ENCODE assay signal across 25 cellular contexts in the genomic region with DNA sequence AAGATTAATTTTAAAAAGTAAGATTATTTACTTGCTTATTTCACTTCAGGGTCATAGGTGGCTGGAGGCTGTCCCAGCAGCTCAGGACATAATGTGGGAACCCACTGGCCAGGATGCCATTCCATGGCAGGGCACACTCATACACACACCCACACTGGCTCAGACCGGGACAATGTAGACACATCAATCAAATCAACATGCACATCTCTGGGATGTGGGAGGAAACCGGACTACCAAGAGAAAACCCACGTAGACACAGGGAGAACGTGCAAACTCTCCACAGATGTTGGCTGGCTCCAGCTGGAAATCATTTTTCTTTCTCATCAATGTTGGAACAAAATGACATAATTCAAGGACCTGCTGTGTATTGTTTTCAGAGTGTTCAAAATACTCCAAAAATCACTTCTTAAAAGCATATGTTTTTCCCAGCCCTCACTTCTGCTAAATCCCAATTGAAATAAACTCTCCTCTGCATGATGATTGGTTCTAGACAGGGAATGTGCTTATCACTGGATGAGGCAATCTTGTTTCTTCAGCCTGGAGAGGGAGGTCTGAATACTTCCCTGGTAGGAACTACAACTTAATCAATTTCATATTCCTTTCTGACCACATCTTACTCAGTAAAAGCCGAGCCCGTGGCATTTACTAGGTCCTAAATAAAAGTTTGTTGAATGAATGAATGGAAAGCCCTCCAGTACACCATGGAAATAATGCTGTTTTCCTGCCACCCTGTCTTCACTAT. TPM values are rescaled to one million over a fixed set of nuclear protein-coding genes. Genes with fewer than 3 reads are reported as not detected.
A peak's percentile ranks its signal among the peaks of the same experiment; 100 is the strongest.
DNase-seq lines count a peak whose midpoint lies in the region; ATAC-seq, FAIRE-seq and TF ChIP-seq lines count a peak whose summit lies in the region.
"Had no signal": no experiment of that assay in that cellular context is flagged by ENCODE, and none has a peak within 500 bp of the region (broad histone marks: within the 10 kb centered on the region; RNA-seq: fewer than 3 reads in every experiment).

No MANE protein-coding gene starts in this region.

- H3K27ac ChIP-seq in body of pancreas, result no peak overlapping the region
- no peak overlapping the region for H3K27ac ChIP-seq in small intestine (ENCODE audit: low read depth in 1 of 2, low read length in 1 of 2)

- H3K4me3 ChIP-seq in AG09309 (ENCODE audit: control insufficient read depth, low read depth, low read length) (no peak overlapping the region), body of pancreas (no peak overlapping the region), small intestine (ENCODE audit: low read depth in 1 of 2, low read length in 2 of 2) (no peak overlapping the region)
- H3K4me3 ChIP-seq: skin epidermis had no signal

- ATAC-seq in body of pancreas (peak; percentile 30), GM21576 (IDR thresholded peaks at IDR 0.05; ENCODE audit: unreplicated experiment) (no peak)
- ATAC-seq: naive thymus-derived CD8-positive, alpha-beta T cell had no signal

- H3K36me3 ChIP-seq in body of pancreas (replicated peaks in 1 of 2; ENCODE audit: insufficient read depth in 1 of 2, low read depth in 2 of 2) (no peaks in the 10 kb centered on the region), small intestine (ENCODE audit: control insufficient read depth in 2 of 2, insufficient read depth in 2 of 2, low read length in 2 of 2) (no peaks in the 10 kb centered on the region)

- H3K4me1 ChIP-seq in body of pancreas, result no peaks in the 10 kb centered on the region
- H3K4me1 ChIP-seq in small intestine (ENCODE audit: control insufficient read depth in 2 of 2, insufficient read depth in 1 of 2, low read depth in 1 of 2, low read length in 1 of 2), result no peaks in the 10 kb centered on the region

- no peak for TF ChIP-seq POLR2A in body of pancreas (IDR thresholded peaks at IDR 0.05)

- H3K9me3 ChIP-seq in body of pancreas (no peaks in the 10 kb centered on the region), small intestine (ENCODE audit: control insufficient read depth, low read depth) (no peaks in the 10 kb centered on the region)

- WGBS in body of pancreas, 2 donors, result 51 to 60% methylated on average over 6 of the region's 6 CpGs
- WGBS in small intestine, 3 donors, result 73 to 91% (median 78%) methylated on average over 6 of the region's 6 CpGs

- intact Hi-C loops in body of pancreas (cut with DNase I), result no loop called here

- DNase-seq in AG09309 (ENCODE audit: low read depth) (peak; percentile 27), LHCN-M2 (ENCODE audit: low read depth) (peak; percentile 15), body of pancreas (no peak), myocyte (ENCODE audit: low read depth) (peak; percentile 31), DMS79 treated with DMSO at 0.1 percent for 48 hours (lab: John Stamatoyannopoulos, UW) (no peak), NCI-H446 treated with DMSO at 0.1 percent for 48 hours (lab: John Stamatoyannopoulos, UW) (no peak), small intestine (no peak)
- DNase-seq: ACHN; activated CD4-positive, CD25-positive, alpha-beta regulatory T cell; activated naive CD4-positive, alpha-beta T cell treated with anti-CD3 and anti-CD28 coated beads, Interleukin-2, amount 50 U/mL, for 16 hours; activated T-cell treated with anti-CD3 and anti-CD28 coated beads, Interleukin-2, amount 50 U/mL, for 48 hours; endodermal cell; foreskin melanocyte; GOT3; hypothalamus; naive thymus-derived CD8-positive, alpha-beta T cell; NCI-H1417 treated with DMSO at 0.1 percent for 48 hours; NCI-H69; posterior cingulate gyrus; T-helper 2 cell had no signal

- FAIRE-seq in small intestine (lab: Jason Lieb, UNC), result no peak
- FAIRE-seq: colon, keratinocyte had no signal

- TF ChIP-seq CTCF in AG09309 (IDR thresholded peaks at IDR 0.05; ENCODE audit: control insufficient read depth, insufficient read depth, low read depth, low read length, missing control alignments), result no peak
- TF ChIP-seq CTCF in body of pancreas (IDR thresholded peaks at IDR 0.05), result no peak

- no peaks in the 10 kb centered on the region for H3K27me3 ChIP-seq in body of pancreas
- H3K27me3 ChIP-seq in small intestine (ENCODE audit: control insufficient read depth in 2 of 2, insufficient read depth in 2 of 2, low read length in 2 of 2), result no peaks in the 10 kb centered on the region

RNA-seq across cellular contexts. Expression of a gene that starts 18.6 kb away (rescaled TPM):
- total RNA-seq in LHCN-M2 (2014; rRNA removed) (2.3 and 3.6 TPM in 2 replicates), body of pancreas (100 to 1,000 TPM in 1 of 2 donors, 10 to 100 TPM in 1; 71.6 to 108 TPM), myocyte (3.2 and 5.3 TPM in 2 replicates)
- 5.3 TPM for polyA plus RNA-seq in LHCN-M2 (2012)
- polyA plus RNA-seq in myocyte (2012), result 105 TPM
- polyA plus RNA-seq in small intestine, result 10 to 100 TPM in 1 of 3 donors, 1 to 10 TPM in 2; 1.1 to 44.5 (median 1.4) TPM
- total RNA-seq: naive thymus-derived CD8-positive, alpha-beta T cell; OCI-LY7 had no signal

RNA-seq across cellular contexts. Expression of a gene that starts 32.7 kb away (rescaled TPM):
- total RNA-seq in LHCN-M2 (2014; rRNA removed) (70.5 and 74.1 TPM in 2 replicates), body of pancreas (10 to 100 TPM; 16.1 to 22.1 TPM), myocyte (216 and 354 TPM in 2 replicates)
- 41.3 TPM for polyA plus RNA-seq in LHCN-M2 (2012)
- polyA plus RNA-seq in myocyte (2012), result 110 TPM
- 10 to 100 TPM; 18.6 to 66.5 (median 35.6) TPM for polyA plus RNA-seq in small intestine

Comparison
In these comparisons a context has a peak if more than half of its experiments do, and no peak if none do; other contexts are left out.
1. DNase-seq: peak in AG09309 (single experiment), LHCN-M2 (single experiment) and myocyte (single experiment); none in body of pancreas (0 of 4), DMS79 treated with DMSO at 0.1 percent for 48 hours (single experiment), NCI-H446 treated with DMSO at 0.1 percent for 48 hours (single experiment) and small intestine (single experiment).
2. RNA of a gene that starts 18.6 kb away (total RNA-seq): 71.6 to 108 TPM in body of pancreas; 2.3 to 3.6 TPM in LHCN-M2 and 3.2 to 5.3 TPM in myocyte; every median in the first group is over 10 times any median in the second.